Comparison of ENCODE assay signal across 29 cellular contexts in genomic region chr1:39462074-39462473, GRCh38. TPM values are rescaled to one million over a fixed set of nuclear protein-coding genes. Genes with fewer than 3 reads are reported as not detected.
DNase-seq lines count a peak whose midpoint lies in the region; FAIRE-seq and TF ChIP-seq lines count a peak whose summit lies in the region.
"Had no signal": no experiment of that assay in that cellular context is flagged by ENCODE, and none has a peak within 500 bp of the region (broad histone marks: within the 10 kb centered on the region; RNA-seq: fewer than 3 reads in every experiment).

No MANE protein-coding gene starts in this region.

- FAIRE-seq in astrocyte (lab: Jason Lieb, UNC) (no peak), urothelium cell line (lab: Jason Lieb, UNC) (no peak)
- FAIRE-seq: colon, GM12878, GM19239, HTR-8/SVneo had no signal

- CTCF ChIA-PET in AG04450 (lab: Charles Lee), result interaction anchor here (1.2 kb wide), 1 partner anchor 77 kb away, joined by 3 read pairs; no protein-coding TSS in a partner anchor

- H3K36me3 ChIP-seq in astrocyte (ENCODE audit: insufficient read depth, low read length), result peaks cover 85% of the 10 kb centered on the region

- H3K4me3 ChIP-seq in AG04450 (ENCODE audit: low read depth, low read length) (no peak overlapping the region), astrocyte (ENCODE audit: insufficient read depth, low read depth, low read length) (no peak overlapping the region)
- H3K4me3 ChIP-seq: GM12878, hepatocyte, thoracic aorta had no signal

- peak overlapping the region; percentile 75 for H3K27ac Mint-ChIP-seq in astrocyte (ENCODE audit: unreplicated experiment)
- peak overlapping the region in 3 of 6 donors; percentile 8 to 76 (median 14) for H3K27ac Mint-ChIP-seq in immature natural killer cell
- H3K27ac Mint-ChIP-seq: endodermal cell; stimulated activated memory B cell treated with anti-CD40 and anti-IgM and Interleukin-4, amounts not matched to agents 10 μg/mL and 1 μg/mL and 100 μg/mL, for 72 hours; T-helper 17 cell had no signal

- peaks cover 37% of the 10 kb centered on the region for H4K20me1 ChIP-seq in astrocyte (ENCODE audit: insufficient read depth, low read length)

- H3K9me3 Mint-ChIP-seq in astrocyte (ENCODE audit: unreplicated experiment) (no peaks in the 10 kb centered on the region), immature natural killer cell (no peaks in the 10 kb centered on the region)
- H3K9me3 Mint-ChIP-seq: endodermal cell; naive B cell; stimulated activated memory B cell treated with anti-CD40 and anti-IgM and Interleukin-4, amounts not matched to agents 10 μg/mL and 1 μg/mL and 100 μg/mL, for 72 hours had no signal

- H3K27me3 ChIP-seq in AG04450 (ENCODE audit: control insufficient read depth, insufficient read depth, low read length) (no peaks in the 10 kb centered on the region), astrocyte (ENCODE audit: insufficient read depth, low read length) (no peaks in the 10 kb centered on the region)
- H3K27me3 ChIP-seq: hepatocyte had no signal

- DNase-seq in AG04450 (ENCODE audit: low read depth, low spot score) (peak; percentile 26), HCEC 1CT (peak; percentile 63), astrocyte (ENCODE audit: low read depth) (peak; percentile 3), iris pigment epithelial cell (ENCODE audit: low read depth) (peak; percentile 71), urothelium cell line (ENCODE audit: low spot score) (no peak), immature natural killer cell (no peak), NCI-H2171 (lab: John Stamatoyannopoulos, UW) (no peak)
- DNase-seq in activated CD8-positive, alpha-beta memory T cell treated with anti-CD3 and anti-CD28 coated beads, Interleukin-2, amount 50 U/mL, for 4 hours, result no peak
- DNase-seq: ACHN; activated CD4-positive, alpha-beta T cell treated with anti-CD3 and anti-CD28 coated beads, Interleukin-2, amount 50 U/mL, for 48 hours; activated naive CD4-positive, alpha-beta T cell; activated T-cell treated with anti-CD3 and anti-CD28 coated beads for 4 hours; endodermal cell; GF-D8; GOT3; kidney glomerular epithelial cell; mammary epithelial cell; naive B cell; NCI-H1048; NCI-H1930; NCI-H345; T-helper 17 cell had no signal

- H3K27ac ChIP-seq in AG04450 (ENCODE audit: low read depth, low read length) (peak overlapping the region; percentile 31), astrocyte (ENCODE audit: low read depth, low read length) (no peak overlapping the region)
- H3K27ac ChIP-seq: hepatocyte had no signal

- H3K4me1 Mint-ChIP-seq in astrocyte (ENCODE audit: low read depth, unreplicated experiment), result peaks cover 6% of the 10 kb centered on the region
- H3K4me1 Mint-ChIP-seq in immature natural killer cell, result no peaks in the 10 kb centered on the region
- H3K4me1 Mint-ChIP-seq: naive B cell; stimulated activated memory B cell treated with anti-CD40 and anti-IgM and Interleukin-4, amounts not matched to agents 10 μg/mL and 1 μg/mL and 100 μg/mL, for 72 hours had no signal

- POLR2A ChIA-PET in AG04450 (lab: Yijun Ruan, JAX), result interaction anchor here (0.7 kb wide), 1 partner anchor 13 kb away, joined by 4 read pairs; no protein-coding TSS in a partner anchor

- H3K79me2 ChIP-seq in astrocyte (ENCODE audit: insufficient read depth, low read length), result peaks cover 8% of the 10 kb centered on the region
- H3K79me2 ChIP-seq: hepatocyte had no signal

- H3K9me3 ChIP-seq in AG04450 (ENCODE audit: control insufficient read depth, insufficient read depth, low read length), result no peaks in the 10 kb centered on the region
- H3K9me3 ChIP-seq in astrocyte (ENCODE audit: insufficient read depth, low read depth, low read length), result no peaks in the 10 kb centered on the region
- H3K9me3 ChIP-seq: thoracic aorta had no signal

- TF ChIP-seq CTCF in AG04450 (IDR thresholded peaks at IDR 0.05; ENCODE audit: low read depth, low read length) (no peak), astrocyte (IDR thresholded peaks at IDR 0.05; ENCODE audit: insufficient read depth, low read depth, low read length) (no peak)

- no peak overlapping the region for H3K4me2 ChIP-seq in astrocyte (ENCODE audit: low read length)
- H3K4me2 ChIP-seq: hepatocyte had no signal

- no peaks in the 10 kb centered on the region for H3K4me1 ChIP-seq in astrocyte (ENCODE audit: insufficient read depth, low read length)

- no peak overlapping the region for H2AFZ ChIP-seq in astrocyte (ENCODE audit: low read depth, low read length)
- H2AFZ ChIP-seq: hepatocyte had no signal

- peaks cover 46% of the 10 kb centered on the region for H3K36me3 Mint-ChIP-seq in astrocyte (ENCODE audit: low read depth, unreplicated experiment)
- peaks cover 34 to 72% (median 48%) of the 10 kb centered on the region in 3 donors for H3K36me3 Mint-ChIP-seq in immature natural killer cell

- no peak overlapping the region for H3K9ac ChIP-seq in astrocyte (ENCODE audit: low read length)

- H3K27me3 Mint-ChIP-seq in astrocyte (ENCODE audit: low read depth, unreplicated experiment) (no peaks in the 10 kb centered on the region), immature natural killer cell (ENCODE audit: low read depth in 3 of 3) (peaks cover 0 to 5% (median 2%) of the 10 kb centered on the region in 3 donors)
- H3K27me3 Mint-ChIP-seq: naive B cell; stimulated activated memory B cell treated with anti-CD40 and anti-IgM and Interleukin-4, amounts not matched to agents 10 μg/mL and 1 μg/mL and 100 μg/mL, for 72 hours; T-helper 17 cell had no signal

- H3K4me3 Mint-ChIP-seq in astrocyte (ENCODE audit: unreplicated experiment) (no peak overlapping the region), immature natural killer cell (no peak overlapping the region)
- H3K4me3 Mint-ChIP-seq: endodermal cell; naive B cell; stimulated activated memory B cell treated with anti-CD40 and anti-IgM and Interleukin-4, amounts not matched to agents 10 μg/mL and 1 μg/mL and 100 μg/mL, for 72 hours; T-helper 17 cell had no signal

RNA-seq across cellular contexts. Expression of gene BMP8A, which starts 29.4 kb away (rescaled TPM):
- polyA plus RNA-seq in AG04450 (2011; rRNA removed) (not detected in 2 replicates), immature natural killer cell (not detected)
- not detected in 2 replicates for polyA minus RNA-seq in AG04450 (2011; rRNA and poly(A)+ RNA removed)
- total RNA-seq in astrocyte, result 0.34 and 0.84 TPM in 2 replicates
- total RNA-seq: GM12878, thoracic aorta had no signal
- polyA plus RNA-seq: GM12878, mammary epithelial cell had no signal

Comparison
In these comparisons a context has a peak if more than half of its experiments do, and no peak if none do; other contexts are left out.
1. DNase-seq: peak in AG04450 (single experiment), HCEC 1CT (single experiment), astrocyte (single experiment) and iris pigment epithelial cell (single experiment); none in activated CD8-positive, alpha-beta memory T cell treated with anti-CD3 and anti-CD28 coated beads, Interleukin-2, amount 50 U/mL, for 4 hours (single experiment), urothelium cell line (single experiment), immature natural killer cell (0 of 3) and NCI-H2171 (single experiment).